Comparison of ENCODE assay signal across 8 cellular contexts in genomic region chr16:22321340-22322001, GRCh38. TPM values are rescaled to one million over a fixed set of nuclear protein-coding genes. Genes with fewer than 3 reads are reported as not detected.
DNase-seq lines count a peak whose midpoint lies in the region; ATAC-seq and TF ChIP-seq lines count a peak whose summit lies in the region.

No MANE protein-coding gene starts in this region.

- intact Hi-C loops in right cardiac atrium (cut with DNase I) (no loop called here), sigmoid colon (cut with DNase I) (no loop called here)

- DNase-seq in NCI-H1436 (lab: John Stamatoyannopoulos, UW) (peak; percentile 75), T-helper 1 cell (peak; percentile 55 to 77 (median 66)), amniotic stem cell (lab: John Stamatoyannopoulos, UW) (peak; percentile 34), right cardiac atrium (peak; percentile 66 to 84 (median 78)), sigmoid colon (peak; percentile 86), OCI-M2 (lab: John Stamatoyannopoulos, UW; ENCODE audit: unreplicated experiment) (no peak)

- peaks cover 23 to 86% (median 41%) of the 10 kb centered on the region in 4 donors for H3K36me3 ChIP-seq in sigmoid colon

- H3K4me3 ChIP-seq in right cardiac atrium (ENCODE audit: low read length): no peak overlapping the region
- H3K4me3 ChIP-seq in sigmoid colon: no peak overlapping the region

- peak; percentile 7 for TF ChIP-seq CTCF in GM12801 (IDR thresholded peaks at IDR 0.05; ENCODE audit: extremely low read depth, insufficient read length)
- TF ChIP-seq CTCF in sigmoid colon (IDR thresholded peaks at IDR 0.05): peak; percentile 90 to 95 (median 91)

- TF ChIP-seq EP300 in sigmoid colon (IDR thresholded peaks at IDR 0.05): no peak

- ATAC-seq in right cardiac atrium (peak; percentile 25 to 61), GM21390 (IDR thresholded peaks at IDR 0.05; ENCODE audit: unreplicated experiment) (no peak)

- no peaks in the 10 kb centered on the region for H3K4me1 ChIP-seq in right cardiac atrium (ENCODE audit: control insufficient read depth, insufficient read depth, low read length)
- H3K4me1 ChIP-seq in sigmoid colon: peaks cover 0 to 6% (median 2%) of the 10 kb centered on the region in 4 donors

- WGBS in right cardiac atrium: 49% methylated on average over 16 of the region's 16 CpGs
- 45 to 55% methylated on average over 16 of the region's 16 CpGs for WGBS in sigmoid colon, 2 donors

- H3K9me3 ChIP-seq in right cardiac atrium (ENCODE audit: control insufficient read depth, low read length): no peaks in the 10 kb centered on the region
- H3K9me3 ChIP-seq in sigmoid colon: no peaks in the 10 kb centered on the region

- no peak for TF ChIP-seq POLR2A in sigmoid colon (IDR thresholded peaks at IDR 0.05)

- H3K27me3 ChIP-seq in right cardiac atrium (ENCODE audit: control insufficient read depth, insufficient read depth) (no peaks in the 10 kb centered on the region), sigmoid colon (no peaks in the 10 kb centered on the region)

- H3K27ac ChIP-seq in right cardiac atrium (ENCODE audit: low read length): no peak overlapping the region
- H3K27ac ChIP-seq in sigmoid colon: no peak overlapping the region

RNA-seq across cellular contexts. Expression of gene POLR3E, which starts 24.3 kb away (rescaled TPM):
- total RNA-seq in right cardiac atrium: 10 to 100 TPM; 27.9 to 33.5 (median 33.0) TPM
- 15.4 TPM for polyA plus RNA-seq in right cardiac atrium
- 10 to 100 TPM; 39.3 to 68.7 (median 49.4) TPM for total RNA-seq in sigmoid colon
- polyA plus RNA-seq in sigmoid colon: 10 to 100 TPM; 10.6 to 25.6 (median 11.4) TPM

RNA-seq across cellular contexts. Expression of gene CDR2, which starts 52.9 kb away (rescaled TPM):
- total RNA-seq in right cardiac atrium (10 to 100 TPM in 1 of 4 donors, 1 to 10 TPM in 3; 9.4 to 19.2 (median 9.8) TPM), sigmoid colon (10 to 100 TPM; 20.3 to 32.3 (median 24.4) TPM)
- polyA plus RNA-seq in right cardiac atrium (7.2 TPM), sigmoid colon (10 to 100 TPM; 14.6 to 22.7 (median 21.0) TPM)
